In genomic region chr9:8855046-8855445, GRCh38 we compare ENCODE assay signal across 9 cellular contexts.
DNase-seq lines count a peak whose midpoint lies in the region; ATAC-seq and TF ChIP-seq lines count a peak whose summit lies in the region.
"Had no signal": no experiment of that assay in that cellular context is flagged by ENCODE, and none has a peak within 500 bp of the region (broad histone marks: within the 10 kb centered on the region; RNA-seq: fewer than 3 reads in every experiment).

No MANE protein-coding gene starts in this region.

- CTCF ChIA-PET in OCI-LY7 (lab: Charles Lee; ENCODE audit: unreplicated experiment), result no interaction called here

- H3K36me3 ChIP-seq in OCI-LY7 (ENCODE audit: insufficient read depth, low read length) (no peaks in the 10 kb centered on the region), fibroblast of lung (ENCODE audit: control insufficient read depth, insufficient read depth, low read length) (no peaks in the 10 kb centered on the region), parathyroid adenoma (ENCODE audit: control insufficient read depth, insufficient read depth, low read length) (no peaks in the 10 kb centered on the region)

- H3K79me2 ChIP-seq in OCI-LY7 (ENCODE audit: insufficient read depth, low read depth, low read length) (no peaks in the 10 kb centered on the region), fibroblast of lung (ENCODE audit: control insufficient read depth, insufficient read depth, low read length) (no peaks in the 10 kb centered on the region), parathyroid adenoma (no peaks in the 10 kb centered on the region)

- H3K9me3 ChIP-seq in OCI-LY7 (ENCODE audit: low read length) (no peaks in the 10 kb centered on the region), fibroblast of lung (ENCODE audit: control insufficient read depth, insufficient read depth, low read depth, low read length) (no peaks in the 10 kb centered on the region), parathyroid adenoma (ENCODE audit: control insufficient read depth, low read length) (no peaks in the 10 kb centered on the region)

- H3K9ac ChIP-seq in fibroblast of lung (ENCODE audit: insufficient read depth, low read length) (no peak overlapping the region), parathyroid adenoma (no peak overlapping the region)

- ATAC-seq in HG02870 (IDR thresholded peaks at IDR 0.05; ENCODE audit: unreplicated experiment), result no peak
- ATAC-seq: activated CD8-positive, alpha-beta T cell treated with anti-CD3 and anti-CD28 coated beads for 36 hours had no signal

- no peak for DNase-seq in LNCaP clone FGC (ENCODE audit: low read depth)
- DNase-seq in OCI-LY7 (ENCODE audit: low spot score), result no peak
- DNase-seq in fibroblast of lung (ENCODE audit: low read depth in 2 of 2), result peak; percentile 27 to 75
- DNase-seq in activated naive CD4-positive, alpha-beta T cell treated with Interleukin-2 at 50 U/mL for 16 hours, result no peak
- no peak for DNase-seq in middle frontal gyrus (ENCODE audit: extremely low spot score, low spot score)
- DNase-seq: activated CD8-positive, alpha-beta T cell treated with anti-CD3 and anti-CD28 coated beads for 36 hours; PC-9 had no signal

- peaks cover 11% of the 10 kb centered on the region for H3K27me3 ChIP-seq in fibroblast of lung (ENCODE audit: control insufficient read depth, insufficient read depth, low read length)
- no peaks in the 10 kb centered on the region for H3K27me3 ChIP-seq in parathyroid adenoma (ENCODE audit: control insufficient read depth, insufficient read depth, low read length)

- H3K4me3 ChIP-seq in LNCaP clone FGC (ENCODE audit: low read depth, low read length) (no peak overlapping the region), OCI-LY7 (ENCODE audit: low read depth, low read length, poor library complexity, severe bottlenecking) (no peak overlapping the region), fibroblast of lung (replicated peaks in 1 of 4; ENCODE audit: control extremely low read depth in 1 of 4, insufficient read depth in 1 of 4, low read depth in 3 of 4, low read length in 4 of 4) (no peak overlapping the region), parathyroid adenoma (ENCODE audit: low read depth, low read length) (peak overlapping the region; percentile 75)
- H3K4me3 ChIP-seq: PC-9 had no signal

- no peaks in the 10 kb centered on the region for H3K9me2 ChIP-seq in OCI-LY7 (ENCODE audit: insufficient read depth, low read length)

- H4K20me1 ChIP-seq in OCI-LY7 (ENCODE audit: insufficient read depth, low read length) (no peaks in the 10 kb centered on the region), fibroblast of lung (ENCODE audit: control insufficient read depth, extremely low read depth, insufficient read depth, low read length) (no peaks in the 10 kb centered on the region)

- TF ChIP-seq CTCF in LNCaP clone FGC (IDR thresholded peaks at IDR 0.05; ENCODE audit: control insufficient read depth, extremely low read depth, insufficient read depth) (peak; percentile 23; the same call in 1 of the 2 replicates), OCI-LY7 (conservative IDR thresholded peaks at IDR 0.05; ENCODE audit: low read length) (peak; percentile 31; the same call in 1 of the 2 replicates), fibroblast of lung (conservative IDR thresholded peaks at IDR 0.05 in 1 of 2, IDR thresholded peaks at IDR 0.05 in 1 of 2; ENCODE audit: low read depth in 1 of 2, low read length in 2 of 2) (peak; percentile 32 to 83), parathyroid adenoma (IDR thresholded peaks at IDR 0.05) (no peak)

- intact Hi-C loops in OCI-LY7 (cut with micrococcal nuclease; ENCODE audit: unreplicated experiment), result no loop called here

- H2AFZ ChIP-seq in OCI-LY7 (ENCODE audit: low read length) (no peak overlapping the region), fibroblast of lung (ENCODE audit: low read length) (no peak overlapping the region), parathyroid adenoma (no peak overlapping the region)
- H2AFZ ChIP-seq: PC-9 had no signal

- H3K4me2 ChIP-seq in OCI-LY7 (ENCODE audit: low read length), result no peak overlapping the region
- H3K4me2 ChIP-seq in fibroblast of lung (ENCODE audit: extremely low read depth, insufficient read depth, low read length), result no peak overlapping the region
- peak overlapping the region; percentile 40 for H3K4me2 ChIP-seq in parathyroid adenoma (ENCODE audit: low read length)
- H3K4me2 ChIP-seq: PC-9 had no signal

- POLR2A ChIA-PET in OCI-LY7 (lab: Charles Lee), result no interaction called here

- H3K4me1 ChIP-seq in OCI-LY7 (ENCODE audit: insufficient read depth, low read length, poor library complexity, severe bottlenecking) (no peaks in the 10 kb centered on the region), fibroblast of lung (ENCODE audit: control insufficient read depth, extremely low read depth, insufficient read depth, low read length) (no peaks in the 10 kb centered on the region), parathyroid adenoma (no peaks in the 10 kb centered on the region)

- H3K27ac ChIP-seq in OCI-LY7 (ENCODE audit: low read depth, low read length, poor library complexity, severe bottlenecking), result no peak overlapping the region
- H3K27ac ChIP-seq in fibroblast of lung (ENCODE audit: insufficient read depth, low read length), result no peak overlapping the region
- no peak overlapping the region for H3K27ac ChIP-seq in parathyroid adenoma
- H3K27ac ChIP-seq: PC-9 had no signal

- no TSS peak for BruUV-seq in OCI-LY7 (replicated peaks; lab: Mats Ljungman, UMichigan)

Comparison
In these comparisons a context has a peak if more than half of its experiments do, and no peak if none do; other contexts are left out.
1. DNase-seq: peak in fibroblast of lung (2 of 2); none in LNCaP clone FGC (single experiment), OCI-LY7 (single experiment), activated naive CD4-positive, alpha-beta T cell treated with Interleukin-2 at 50 U/mL for 16 hours (single experiment) and middle frontal gyrus (single experiment).